In genomic region chr10:60573342-60573741, GRCh38 we compare ENCODE assay signal across 9 cellular contexts.
DNase-seq lines count a peak whose midpoint lies in the region; ATAC-seq lines count a peak whose summit lies in the region.
"Had no signal": no experiment of that assay in that cellular context is flagged by ENCODE, and none has a peak within 500 bp of the region (broad histone marks: within the 10 kb centered on the region; RNA-seq: fewer than 3 reads in every experiment).

No MANE protein-coding gene starts in this region.

- H3K27me3 ChIP-seq in CD8-positive, alpha-beta memory T cell (ENCODE audit: insufficient read depth, low read length, poor library complexity, severe bottlenecking): no peaks in the 10 kb centered on the region
- no peaks in the 10 kb centered on the region for H3K27me3 ChIP-seq in neuronal stem cell (ENCODE audit: control insufficient read depth in 3 of 3, insufficient read depth in 3 of 3, low read depth in 1 of 3, low read length in 3 of 3)

- no peak overlapping the region for H3K4ac ChIP-seq in neuronal stem cell (ENCODE audit: low read length)

- no peak overlapping the region for H3K18ac ChIP-seq in neuronal stem cell (ENCODE audit: low read length)

- H3K36me3 ChIP-seq in CD8-positive, alpha-beta memory T cell (ENCODE audit: insufficient read depth, low read length): no peaks in the 10 kb centered on the region
- no peaks in the 10 kb centered on the region for H3K36me3 ChIP-seq in neuronal stem cell (replicated peaks in 1 of 2; ENCODE audit: control insufficient read depth in 2 of 2, insufficient read depth in 2 of 2, low read length in 2 of 2)

- H3K27ac ChIP-seq in CD8-positive, alpha-beta memory T cell (ENCODE audit: low read depth, low read length): no peak overlapping the region
- no peak overlapping the region for H3K27ac ChIP-seq in neuronal stem cell (replicated peaks; ENCODE audit: low read length)

- no peak overlapping the region for H2BK5ac ChIP-seq in neuronal stem cell (ENCODE audit: low read length)

- H3K9ac ChIP-seq in neuronal stem cell (ENCODE audit: low read depth, low read length, poor library complexity): no peak overlapping the region

- H4K8ac ChIP-seq in neuronal stem cell (ENCODE audit: low read depth, low read length): no peak overlapping the region

- no peak overlapping the region for H3K4me2 ChIP-seq in neuronal stem cell (ENCODE audit: insufficient read depth, low read length, poor library complexity, severe bottlenecking)

- ATAC-seq in HG03442 (IDR thresholded peaks at IDR 0.05; ENCODE audit: unreplicated experiment) (peak; percentile 71), GM21619 (IDR thresholded peaks at IDR 0.05; ENCODE audit: unreplicated experiment) (no peak), HG03025 (IDR thresholded peaks at IDR 0.05; ENCODE audit: low FRiP score, unreplicated experiment) (no peak)

- H2AK5ac ChIP-seq in neuronal stem cell (ENCODE audit: low read depth, low read length): no peak overlapping the region

- H2BK15ac ChIP-seq in neuronal stem cell (ENCODE audit: low read length): no peak overlapping the region

- no peak overlapping the region for H3K4me3 ChIP-seq in CD8-positive, alpha-beta memory T cell (ENCODE audit: low read length)
- H3K4me3 ChIP-seq in neuronal stem cell (ENCODE audit: low read length in 2 of 2): no peak overlapping the region

- POLR2A ChIA-PET in CD8-positive, alpha-beta memory T cell (lab: Charles Lee): no interaction called here

- peak overlapping the region in 3 of 8 donors; percentile 9 to 61 (median 14) for H3K27ac Mint-ChIP-seq in CD8-positive, alpha-beta memory T cell
- peak overlapping the region; percentile 98 for H3K27ac Mint-ChIP-seq in activated naive CD4-positive, alpha-beta T cell treated with anti-CD3 and anti-CD28 coated beads, Interleukin-2, amount 50 U/mL, for 24 hours
- H3K27ac Mint-ChIP-seq: memory B cell had no signal

- peak overlapping the region; percentile 85 for H2AFZ ChIP-seq in neuronal stem cell (ENCODE audit: low read length)

- H2BK12ac ChIP-seq in neuronal stem cell (ENCODE audit: low read length): no peak overlapping the region

- H3K4me1 Mint-ChIP-seq in CD8-positive, alpha-beta memory T cell: peaks cover 19 to 45% (median 25%) of the 10 kb centered on the region in 3 donors
- H3K4me1 Mint-ChIP-seq in activated naive CD4-positive, alpha-beta T cell treated with anti-CD3 and anti-CD28 coated beads, Interleukin-2, amount 50 U/mL, for 24 hours: peaks cover 52% of the 10 kb centered on the region

- no peak overlapping the region for H2BK120ac ChIP-seq in neuronal stem cell (ENCODE audit: low read depth, low read length)

- H4K91ac ChIP-seq in neuronal stem cell (ENCODE audit: low read depth, low read length, poor library complexity): no peak overlapping the region

- WGBS in neuronal stem cell (ENCODE audit: extremely low coverage in 2 of 2, insufficient read length in 2 of 2, insufficient replicate concordance in 1 of 2), 2 donors: no CpG with 5 or more reads among the region's 1 CpG

- H3K36me3 Mint-ChIP-seq in CD8-positive, alpha-beta memory T cell: peaks cover 0 to 12% (median 7%) of the 10 kb centered on the region in 3 donors
- peaks cover 19% of the 10 kb centered on the region for H3K36me3 Mint-ChIP-seq in activated naive CD4-positive, alpha-beta T cell treated with anti-CD3 and anti-CD28 coated beads, Interleukin-2, amount 50 U/mL, for 24 hours

- H3K14ac ChIP-seq in neuronal stem cell (ENCODE audit: low read length): no peak overlapping the region

- no peaks in the 10 kb centered on the region for H3K9me3 ChIP-seq in CD8-positive, alpha-beta memory T cell (ENCODE audit: low read length)
- no peaks in the 10 kb centered on the region for H3K9me3 ChIP-seq in neuronal stem cell (replicated peaks in 1 of 2; ENCODE audit: control insufficient read depth in 2 of 2, insufficient read depth in 1 of 2, low read depth in 1 of 2, low read length in 2 of 2)

- peaks cover 0 to 26% of the 10 kb centered on the region in 2 donors for H3K27me3 Mint-ChIP-seq in CD8-positive, alpha-beta memory T cell
- H3K27me3 Mint-ChIP-seq in activated naive CD4-positive, alpha-beta T cell treated with anti-CD3 and anti-CD28 coated beads, Interleukin-2, amount 50 U/mL, for 24 hours: no peaks in the 10 kb centered on the region
- H3K27me3 Mint-ChIP-seq: memory B cell had no signal

- peak overlapping the region in 4 of 7 donors; percentile 12 to 66 (median 50) for H3K4me3 Mint-ChIP-seq in CD8-positive, alpha-beta memory T cell
- H3K4me3 Mint-ChIP-seq in activated naive CD4-positive, alpha-beta T cell treated with anti-CD3 and anti-CD28 coated beads, Interleukin-2, amount 50 U/mL, for 24 hours: peak overlapping the region; percentile 95

- peaks cover 8% of the 10 kb centered on the region for H3K4me1 ChIP-seq in CD8-positive, alpha-beta memory T cell (ENCODE audit: insufficient read depth, low read length)
- H3K4me1 ChIP-seq in neuronal stem cell (ENCODE audit: control insufficient read depth in 2 of 2, insufficient read depth in 1 of 2, low read depth in 1 of 2, low read length in 2 of 2): peaks cover 7% of the 10 kb centered on the region in 2 donors

- CTCF ChIA-PET in CD8-positive, alpha-beta memory T cell (lab: Charles Lee): no interaction called here

- H3K9me3 Mint-ChIP-seq in CD8-positive, alpha-beta memory T cell: peaks cover 0 to 4% (median 0%) of the 10 kb centered on the region in 5 donors
- H3K9me3 Mint-ChIP-seq in activated naive CD4-positive, alpha-beta T cell treated with anti-CD3 and anti-CD28 coated beads, Interleukin-2, amount 50 U/mL, for 24 hours: no peaks in the 10 kb centered on the region
- H3K9me3 Mint-ChIP-seq: memory B cell had no signal

- no peaks in the 10 kb centered on the region for H3K79me1 ChIP-seq in neuronal stem cell (ENCODE audit: low read depth, low read length)

- DNase-seq in CD8-positive, alpha-beta memory T cell: no peak
- DNase-seq in neuronal stem cell (ENCODE audit: low spot score) (peak; percentile 11), UCSD-AML1 (lab: John Stamatoyannopoulos, UW; ENCODE audit: unreplicated experiment) (no peak), LoVo (ENCODE audit: low spot score) (no peak)

- H3K23ac ChIP-seq in neuronal stem cell (ENCODE audit: low read depth, low read length, poor library complexity): no peak overlapping the region
